9 cellular contexts compared by ENCODE assay signal in the genomic region with DNA sequence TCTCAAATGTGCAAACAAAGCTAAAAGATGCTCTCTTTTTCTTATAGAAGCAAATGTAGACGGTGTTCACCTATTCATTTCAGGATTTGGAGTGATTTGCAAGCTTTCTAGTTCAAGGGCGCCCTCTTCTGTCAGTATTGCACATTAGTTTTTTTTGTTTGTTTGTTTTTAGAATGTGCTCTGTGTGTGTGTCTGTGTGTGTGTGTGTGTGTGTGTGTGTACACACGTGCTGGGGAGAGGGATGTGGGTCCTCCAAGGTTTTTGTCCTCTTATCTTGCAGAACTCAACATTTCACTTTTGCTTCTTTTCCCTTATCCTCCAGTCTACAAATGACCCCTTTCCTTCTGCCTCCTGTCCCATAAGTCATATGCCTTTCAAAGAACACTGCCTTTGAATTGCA. TPM values are rescaled to one million over a fixed set of nuclear protein-coding genes. Genes with fewer than 3 reads are reported as not detected.
DNase-seq lines count a peak whose midpoint lies in the region; ATAC-seq and TF ChIP-seq lines count a peak whose summit lies in the region.
"Had no signal": no experiment of that assay in that cellular context is flagged by ENCODE, and none has a peak within 500 bp of the region (broad histone marks: within the 10 kb centered on the region; RNA-seq: fewer than 3 reads in every experiment).

No MANE protein-coding gene starts in this region.

- no peaks in the 10 kb centered on the region for H3K27me3 Mint-ChIP-seq in T-helper 2 cell treated with Interferon-gamma antibody and Interleukin-4, amounts not matched to agents 5 μg/mL and 100 μg/mL, for 36 hours (ENCODE audit: low read depth)
- no peaks in the 10 kb centered on the region for H3K27me3 Mint-ChIP-seq in chondrocyte (ENCODE audit: low read depth)
- H3K27me3 Mint-ChIP-seq: natural killer cell treated with Interleukin-12 subunit alpha and Interleukin-12 subunit beta and Interleukin-15 and Interleukin-18, amount 100 ng/mL, for 72 hours had no signal

- POLR2A ChIA-PET in A673 (lab: Charles Lee; ENCODE audit: low non-redundant PET): no interaction called here

- no TSS peak for BruUV-seq in A673 (replicated peaks; lab: Mats Ljungman, UMichigan)

- intact Hi-C loops in A673 (cut with micrococcal nuclease; ENCODE audit: unreplicated experiment): loop anchor here (1.0 to 2.0 kb wide), 2 partner anchors 119 to 339 kb away; no protein-coding TSS in a partner anchor

- H3K4me3 Mint-ChIP-seq in T-helper 2 cell treated with Interferon-gamma antibody and Interleukin-4, amounts not matched to agents 5 μg/mL and 100 μg/mL, for 36 hours: no peak overlapping the region
- H3K4me3 Mint-ChIP-seq in chondrocyte (ENCODE audit: unreplicated experiment): no peak overlapping the region
- no peak overlapping the region for H3K4me3 Mint-ChIP-seq in stimulated activated effector memory CD8-positive, alpha-beta T cell treated with anti-CD3 and anti-CD28 coated beads, Interleukin-12 subunit alpha, Interleukin-12 subunit beta, amount 100 ng/mL, for 72 hours
- H3K4me3 Mint-ChIP-seq: natural killer cell treated with Interleukin-12 subunit alpha and Interleukin-12 subunit beta and Interleukin-15 and Interleukin-18, amount 100 ng/mL, for 72 hours had no signal

- no peak overlapping the region for H3K4me3 ChIP-seq in A673 (ENCODE audit: low read depth, low read length, poor library complexity, severe bottlenecking)

- H3K36me3 Mint-ChIP-seq in T-helper 2 cell treated with Interferon-gamma antibody and Interleukin-4, amounts not matched to agents 5 μg/mL and 100 μg/mL, for 36 hours (ENCODE audit: low read depth): peaks cover 8% of the 10 kb centered on the region
- H3K36me3 Mint-ChIP-seq in chondrocyte (ENCODE audit: low read depth): peaks cover 6% of the 10 kb centered on the region
- H3K36me3 Mint-ChIP-seq in stimulated activated effector memory CD8-positive, alpha-beta T cell treated with anti-CD3 and anti-CD28 coated beads, Interleukin-12 subunit alpha, Interleukin-12 subunit beta, amount 100 ng/mL, for 72 hours: peaks cover 30% of the 10 kb centered on the region

- no peaks in the 10 kb centered on the region for H3K9me3 ChIP-seq in A673 (ENCODE audit: low read depth, low read length, poor library complexity, severe bottlenecking)

- CTCF ChIA-PET in A673 (lab: Charles Lee): interaction anchor here (0.7 to 1.6 kb wide), 3 partner anchors 12 to 119 kb away, joined by 3 to 13 read pairs (median 4); no protein-coding TSS in a partner anchor

- TF ChIP-seq CTCF in A673 (conservative IDR thresholded peaks at IDR 0.05; ENCODE audit: low read depth, low read length): peak; percentile 60
- TF ChIP-seq CTCF in GM12874 (IDR thresholded peaks at IDR 0.05; ENCODE audit: insufficient read depth, low read depth, low read length): peak; percentile 39
- peak; percentile 94 for TF ChIP-seq CTCF in chondrocyte (IDR thresholded peaks at IDR 0.05)

- no peaks in the 10 kb centered on the region for H3K4me1 ChIP-seq in A673 (ENCODE audit: insufficient read depth, low read length, poor library complexity, severe bottlenecking)

- ATAC-seq in stimulated activated effector memory CD8-positive, alpha-beta T cell treated with anti-CD3 and anti-CD28 coated beads, Interleukin-12 subunit alpha, Interleukin-12 subunit beta, amount 100 ng/mL, for 72 hours: peak; percentile 70
- no peak for ATAC-seq in HG03025 (IDR thresholded peaks at IDR 0.05; ENCODE audit: low FRiP score, unreplicated experiment)

- peak; percentile 71 for DNase-seq in A673 (ENCODE audit: low spot score)
- DNase-seq in NCI-H2081 treated with DMSO at 0.1 percent for 48 hours (lab: John Stamatoyannopoulos, UW): peak; percentile 18
- DNase-seq in T-helper 2 cell treated with Interferon-gamma antibody and Interleukin-4, amounts not matched to agents 5 μg/mL and 100 μg/mL, for 36 hours (ENCODE audit: low spot score): peak; percentile 44
- DNase-seq in chondrocyte (ENCODE audit: low spot score): no peak
- peak; percentile 95 for DNase-seq in left kidney (ENCODE audit: low read depth, low spot score)
- peak in 1 of 2 donors; percentile 22 for DNase-seq in stimulated activated effector memory CD8-positive, alpha-beta T cell treated with anti-CD3 and anti-CD28 coated beads, Interleukin-12 subunit alpha, Interleukin-12 subunit beta, amount 100 ng/mL, for 72 hours (ENCODE audit: low spot score in 2 of 2)

- H3K27ac ChIP-seq in A673 (ENCODE audit: low read depth, low read length, poor library complexity, severe bottlenecking): no peak overlapping the region

- no peak overlapping the region for H3K27ac Mint-ChIP-seq in T-helper 2 cell treated with Interferon-gamma antibody and Interleukin-4, amounts not matched to agents 5 μg/mL and 100 μg/mL, for 36 hours
- no peak overlapping the region for H3K27ac Mint-ChIP-seq in chondrocyte (ENCODE audit: unreplicated experiment)
- H3K27ac Mint-ChIP-seq in stimulated activated effector memory CD8-positive, alpha-beta T cell treated with anti-CD3 and anti-CD28 coated beads, Interleukin-12 subunit alpha, Interleukin-12 subunit beta, amount 100 ng/mL, for 72 hours: no peak overlapping the region
- H3K27ac Mint-ChIP-seq: natural killer cell treated with Interleukin-12 subunit alpha and Interleukin-12 subunit beta and Interleukin-15 and Interleukin-18, amount 100 ng/mL, for 72 hours had no signal

- no peaks in the 10 kb centered on the region for H3K9me3 Mint-ChIP-seq in T-helper 2 cell treated with Interferon-gamma antibody and Interleukin-4, amounts not matched to agents 5 μg/mL and 100 μg/mL, for 36 hours
- no peaks in the 10 kb centered on the region for H3K9me3 Mint-ChIP-seq in chondrocyte (ENCODE audit: low read depth)
- H3K9me3 Mint-ChIP-seq in stimulated activated effector memory CD8-positive, alpha-beta T cell treated with anti-CD3 and anti-CD28 coated beads, Interleukin-12 subunit alpha, Interleukin-12 subunit beta, amount 100 ng/mL, for 72 hours: no peaks in the 10 kb centered on the region
- H3K9me3 Mint-ChIP-seq: natural killer cell treated with Interleukin-12 subunit alpha and Interleukin-12 subunit beta and Interleukin-15 and Interleukin-18, amount 100 ng/mL, for 72 hours had no signal

- H3K36me3 ChIP-seq in A673 (ENCODE audit: insufficient read depth, low read length, poor library complexity, severe bottlenecking): no peaks in the 10 kb centered on the region

- H3K4me1 Mint-ChIP-seq in T-helper 2 cell treated with Interferon-gamma antibody and Interleukin-4, amounts not matched to agents 5 μg/mL and 100 μg/mL, for 36 hours (ENCODE audit: low read depth): peaks cover 8% of the 10 kb centered on the region
- peaks cover 3% of the 10 kb centered on the region for H3K4me1 Mint-ChIP-seq in chondrocyte (ENCODE audit: low read depth)
- peaks cover 25% of the 10 kb centered on the region for H3K4me1 Mint-ChIP-seq in stimulated activated effector memory CD8-positive, alpha-beta T cell treated with anti-CD3 and anti-CD28 coated beads, Interleukin-12 subunit alpha, Interleukin-12 subunit beta, amount 100 ng/mL, for 72 hours

- no peaks in the 10 kb centered on the region for H3K27me3 ChIP-seq in A673 (replicated peaks; ENCODE audit: insufficient read depth, low read depth, low read length, poor library complexity)

RNA-seq across cellular contexts. Expression of a gene that starts 23.5 kb away (rescaled TPM):
- 1.3 and 1.8 TPM in 2 replicates for total RNA-seq in A673 (2021)
- total RNA-seq in chondrocyte: 5.0 to 9.4 TPM (median 5.4 TPM) in 3 replicates

RNA-seq across cellular contexts. Expression of a gene that starts 52.0 kb away (rescaled TPM):
- total RNA-seq in A673 (2021) (4.3 and 5.1 TPM in 2 replicates), chondrocyte (4.8 to 9.8 TPM (median 5.0 TPM) in 3 replicates)

Comparison
In these comparisons a context has a peak if more than half of its experiments do, and no peak if none do; other contexts are left out.
1. CTCF ChIP-seq: peak in every context shown above with its lines; median percentile 94 in chondrocyte; 60 in A673; 39 in GM12874.